In the genomic region with DNA sequence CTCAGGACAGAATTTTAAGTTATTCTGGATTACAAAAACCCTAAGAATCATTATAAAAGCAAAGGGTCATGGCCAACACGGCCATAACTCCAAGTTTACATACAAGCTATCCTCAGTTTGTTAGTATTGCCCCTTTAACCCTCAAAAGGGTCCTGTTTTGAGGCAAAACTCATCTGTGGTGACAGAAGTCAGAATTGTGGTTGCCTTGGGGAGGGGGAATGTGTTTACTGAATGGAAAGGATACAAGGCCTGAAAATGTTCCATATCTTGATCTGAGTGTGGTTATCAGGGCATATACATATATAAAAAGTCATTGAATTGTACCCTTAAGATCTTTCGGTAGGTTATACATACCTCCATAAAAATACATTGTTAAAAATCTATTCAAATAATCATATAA, we compare ENCODE assay signal across 1 cellular context.
TF ChIP-seq lines count a peak whose summit lies in the region.

No MANE protein-coding gene starts in this region.

TF ChIP-seq in HepG2, 621 proteins besides CTCF, POLR2A, EP300 and RAD21 (continued from another document):
- TF ChIP-seq ZFYVE20 (CRISPR knock-in tag; IDR thresholded peaks at IDR 0.05; ENCODE audit: borderline replicate concordance, low read depth), result no peak
- TF ChIP-seq NRL (CRISPR knock-in tag; IDR thresholded peaks at IDR 0.05; ENCODE audit: borderline replicate concordance), result no peak
